31 cellular contexts compared by ENCODE assay signal in the genomic region with DNA sequence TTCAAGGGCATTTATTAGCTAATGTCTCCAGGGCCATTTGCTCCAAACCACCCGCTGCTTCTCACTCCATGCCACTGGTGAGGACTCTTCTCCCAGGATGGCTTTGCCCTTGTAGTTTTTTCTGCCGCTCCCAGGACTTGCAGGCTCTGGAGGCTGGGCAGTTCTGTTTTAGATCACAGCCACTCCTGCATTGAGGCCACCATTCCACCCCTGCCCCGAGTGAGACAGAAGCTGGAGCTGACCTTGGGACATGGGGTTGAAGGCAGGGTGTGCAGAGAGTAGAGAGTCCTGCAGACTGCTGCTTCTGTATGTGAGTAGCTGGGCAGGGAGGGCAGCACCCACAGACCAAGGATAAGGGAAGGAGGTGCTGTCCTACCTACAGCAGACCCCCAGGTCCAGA. TPM values are rescaled to one million over a fixed set of nuclear protein-coding genes. Genes with fewer than 3 reads are reported as not detected.
"Had no signal": no experiment of that assay in that cellular context is flagged by ENCODE, and none has a peak within 500 bp of the region (broad histone marks: within the 10 kb centered on the region; RNA-seq: fewer than 3 reads in every experiment).

No MANE protein-coding gene starts in this region.

- H3K9me3 ChIP-seq: ascending aorta, esophagus muscularis mucosa, gastrocnemius medialis, heart left ventricle had no signal

- ATAC-seq: activated CD4-positive, alpha-beta T cell treated with anti-CD3 and anti-CD28 coated beads for 36 hours; activated CD8-positive, alpha-beta memory T cell treated with anti-CD3 and anti-CD28 coated beads, Interleukin-2, amount 10 ng/mL, durations not matched to agents 7 days and 5 days; activated CD8-positive, alpha-beta T cell treated with anti-CD3 and anti-CD28 coated beads, Interleukin-2, amount 10 ng/mL, durations not matched to agents 7 days and 5 days; activated naive CD4-positive, alpha-beta T cell treated with anti-CD3 and anti-CD28 coated beads, Interleukin-2, amount 50 U/mL, for 72 hours; activated T-cell treated with anti-CD3 and anti-CD28 coated beads, Interleukin-2, amount 50 U/mL, for 72 hours; foreskin keratinocyte; gastrocnemius medialis had no signal

- H3K4me3 ChIP-seq: ascending aorta, coronary artery, dorsolateral prefrontal cortex, esophagus muscularis mucosa, gastrocnemius medialis, heart left ventricle had no signal

- H3K4me1 ChIP-seq: ascending aorta, foreskin keratinocyte, gastrocnemius medialis had no signal

- H3K27me3 Mint-ChIP-seq: activated CD4-positive, alpha-beta memory T cell treated with anti-CD3 and anti-CD28 coated beads for 36 hours; activated CD8-positive, alpha-beta memory T cell treated with anti-CD3 and anti-CD28 coated beads, Interleukin-2, amount 10 ng/mL, durations not matched to agents 7 days and 5 days had no signal

- H3K27me3 ChIP-seq: ascending aorta, brain microvascular endothelial cell, esophagus muscularis mucosa, heart left ventricle had no signal

- H3K4me3 Mint-ChIP-seq: activated CD4-positive, alpha-beta memory T cell treated with anti-CD3 and anti-CD28 coated beads for 36 hours; activated CD4-positive, alpha-beta T cell treated with anti-CD3 and anti-CD28 coated beads for 36 hours; activated CD4-positive, alpha-beta T cell treated with anti-CD3 and anti-CD28 coated beads, Interleukin-2, amount 10 ng/mL, durations not matched to agents 24 days and 14 days; activated CD8-positive, alpha-beta memory T cell treated with anti-CD3 and anti-CD28 coated beads, Interleukin-2, amount 10 ng/mL, durations not matched to agents 7 days and 5 days; activated CD8-positive, alpha-beta T cell treated with anti-CD3 and anti-CD28 coated beads, Interleukin-2, amount 10 ng/mL, durations not matched to agents 7 days and 5 days; activated naive CD4-positive, alpha-beta T cell treated with anti-CD3 and anti-CD28 coated beads, Interleukin-2, amount 10 ng/mL, durations not matched to agents 7 days and 5 days; activated naive CD8-positive, alpha-beta T cell treated with anti-CD3 and anti-CD28 coated beads, Interleukin-2, amount 10 ng/mL, durations not matched to agents 7 days and 5 days; activated T-cell treated with anti-CD3 and anti-CD28 coated beads, Interleukin-2, amount 50 U/mL, for 24 hours; activated T-cell treated with anti-CD3 and anti-CD28 coated beads, Interleukin-2, amount 50 U/mL, for 72 hours; dendritic cell treated with granulocyte-macrophage colony-stimulating factor and Interleukin-4, amounts not matched to agents 40 ng/mL and 50 ng/mL, for 4 days had no signal

- H3K9me3 Mint-ChIP-seq: dendritic cell treated with granulocyte-macrophage colony-stimulating factor and Interleukin-4, amounts not matched to agents 40 ng/mL and 50 ng/mL, for 4 days had no signal

- DNase-seq: activated CD4-positive, alpha-beta memory T cell treated with anti-CD3 and anti-CD28 coated beads for 36 hours; activated CD4-positive, alpha-beta T cell treated with anti-CD3 and anti-CD28 coated beads for 36 hours; activated CD4-positive, alpha-beta T cell treated with anti-CD3 and anti-CD28 coated beads, Interleukin-2, amount 10 ng/mL, durations not matched to agents 24 days and 14 days; activated CD4-positive, CD25-positive, alpha-beta regulatory T cell; activated CD4-positive, CD25-positive, alpha-beta regulatory T cell treated with anti-CD3 and anti-CD28 coated beads, Interleukin-2, amount 50 U/mL, for 72 hours; activated CD8-positive, alpha-beta memory T cell treated with anti-CD3 and anti-CD28 coated beads, Interleukin-2, amount 10 ng/mL, durations not matched to agents 7 days and 5 days; activated CD8-positive, alpha-beta memory T cell treated with anti-CD3 and anti-CD28 coated beads, Interleukin-2, amount 50 U/mL, for 4 hours; activated CD8-positive, alpha-beta T cell treated with anti-CD3 and anti-CD28 coated beads, Interleukin-2, amount 10 ng/mL, durations not matched to agents 7 days and 5 days; activated gamma-delta T cell; activated naive CD4-positive, alpha-beta T cell; activated naive CD4-positive, alpha-beta T cell treated with anti-CD3 and anti-CD28 coated beads, Interleukin-2, amount 10 ng/mL, durations not matched to agents 7 days and 5 days; activated naive CD8-positive, alpha-beta T cell treated with anti-CD3 and anti-CD28 coated beads, Interleukin-2, amount 10 ng/mL, durations not matched to agents 7 days and 5 days; activated T-cell treated with anti-CD3 and anti-CD28 coated beads, Interleukin-2, amount 50 U/mL, for 24 hours; activated T-cell treated with anti-CD3 and anti-CD28 coated beads, Interleukin-2, amount 50 U/mL, for 72 hours; brain microvascular endothelial cell; central memory CD4-positive, alpha-beta T cell; effector memory CD4-positive, alpha-beta T cell; erythroblast; foreskin keratinocyte; gastrocnemius medialis; heart left ventricle; T-helper 2 cell had no signal

- H3K27ac ChIP-seq: ascending aorta, brain microvascular endothelial cell, coronary artery, esophagus muscularis mucosa, foreskin keratinocyte, gastrocnemius medialis, heart left ventricle had no signal

- H3K27ac Mint-ChIP-seq: activated CD4-positive, alpha-beta memory T cell treated with anti-CD3 and anti-CD28 coated beads for 36 hours; activated CD4-positive, alpha-beta T cell treated with anti-CD3 and anti-CD28 coated beads for 36 hours; activated CD4-positive, alpha-beta T cell treated with anti-CD3 and anti-CD28 coated beads, Interleukin-2, amount 10 ng/mL, durations not matched to agents 24 days and 14 days; activated CD8-positive, alpha-beta memory T cell treated with anti-CD3 and anti-CD28 coated beads, Interleukin-2, amount 10 ng/mL, durations not matched to agents 7 days and 5 days; activated CD8-positive, alpha-beta T cell treated with anti-CD3 and anti-CD28 coated beads, Interleukin-2, amount 10 ng/mL, durations not matched to agents 7 days and 5 days; activated naive CD4-positive, alpha-beta T cell treated with anti-CD3 and anti-CD28 coated beads, Interleukin-2, amount 10 ng/mL, durations not matched to agents 7 days and 5 days; activated naive CD4-positive, alpha-beta T cell treated with anti-CD3 and anti-CD28 coated beads, Interleukin-2, amount 50 U/mL, for 72 hours; activated naive CD8-positive, alpha-beta T cell treated with anti-CD3 and anti-CD28 coated beads, Interleukin-2, amount 10 ng/mL, durations not matched to agents 7 days and 5 days; activated T-cell treated with anti-CD3 and anti-CD28 coated beads, Interleukin-2, amount 50 U/mL, for 24 hours; dendritic cell treated with granulocyte-macrophage colony-stimulating factor and Interleukin-4, amounts not matched to agents 40 ng/mL and 50 ng/mL, for 4 days had no signal

- H3K36me3 ChIP-seq: ascending aorta, brain microvascular endothelial cell, esophagus muscularis mucosa, gastrocnemius medialis, heart left ventricle had no signal

RNA-seq across cellular contexts. Expression of a gene that starts 22.9 kb away (rescaled TPM):
- total RNA-seq: activated CD4-positive, alpha-beta memory T cell treated with anti-CD3 and anti-CD28 coated beads for 36 hours; activated CD4-positive, alpha-beta T cell treated with anti-CD3 and anti-CD28 coated beads for 36 hours; activated CD4-positive, alpha-beta T cell treated with anti-CD3 and anti-CD28 coated beads, Interleukin-2, amount 10 ng/mL, durations not matched to agents 24 days and 14 days; activated CD8-positive, alpha-beta memory T cell treated with anti-CD3 and anti-CD28 coated beads for 36 hours; activated CD8-positive, alpha-beta memory T cell treated with anti-CD3 and anti-CD28 coated beads, Interleukin-2, amount 10 ng/mL, durations not matched to agents 7 days and 5 days; activated CD8-positive, alpha-beta T cell treated with anti-CD3 and anti-CD28 coated beads, Interleukin-2, amount 10 ng/mL, durations not matched to agents 7 days and 5 days; activated naive CD4-positive, alpha-beta T cell treated with anti-CD3 and anti-CD28 coated beads, Interleukin-2, amount 50 U/mL, for 72 hours; activated naive CD8-positive, alpha-beta T cell treated with anti-CD3 and anti-CD28 coated beads, Interleukin-2, amount 10 ng/mL, durations not matched to agents 7 days and 5 days; bronchial epithelial cell; foreskin keratinocyte; T-helper 1 cell treated with Interleukin-12 subunit alpha and Interleukin-12 subunit beta and Interleukin-4 antibody, amounts not matched to agents 30 ng/mL and 1 ng/mL, for 36 hours had no signal
- polyA plus RNA-seq: foreskin keratinocyte had no signal
